In genomic region chr14:20440882-20441281, GRCh38 we compare ENCODE assay signal across 1 cellular context.
TF ChIP-seq lines count a peak whose summit lies in the region.

No MANE protein-coding gene starts in this region.

TF ChIP-seq in SK-N-SH, 30 proteins besides CTCF, POLR2A, EP300 and RAD21 (continued from another document):
- TF ChIP-seq MAX (IDR thresholded peaks at IDR 0.05; ENCODE audit: low read depth): no peak
